In genomic region chr12:95116773-95117172, GRCh38 we compare ENCODE assay signal across 10 cellular contexts. TPM values are rescaled to one million over a fixed set of nuclear protein-coding genes. Genes with fewer than 3 reads are reported as not detected.
DNase-seq lines count a peak whose midpoint lies in the region; ATAC-seq, FAIRE-seq and TF ChIP-seq lines count a peak whose summit lies in the region.
"Had no signal": no experiment of that assay in that cellular context is flagged by ENCODE, and none has a peak within 500 bp of the region (broad histone marks: within the 10 kb centered on the region; RNA-seq: fewer than 3 reads in every experiment).

No MANE protein-coding gene starts in this region.

- no peak overlapping the region for H4K8ac ChIP-seq in H1 (ENCODE audit: extremely low read depth, insufficient read depth, low read length)

- H3K4me3 Mint-ChIP-seq in activated CD8-positive, alpha-beta memory T cell treated with anti-CD3 and anti-CD28 coated beads, Interleukin-2, amount 10 ng/mL, durations not matched to agents 7 days and 5 days = peak overlapping the region; percentile 0
- H3K4me3 Mint-ChIP-seq in CD8-positive, alpha-beta memory T cell = no peak overlapping the region
- H3K4me3 Mint-ChIP-seq: dendritic cell treated with granulocyte-macrophage colony-stimulating factor and Interleukin-4, amounts not matched to agents 40 ng/mL and 50 ng/mL, for 4 days; neural crest cell had no signal

- H3K27me3 ChIP-seq in H1 (replicated peaks in 1 of 4; ENCODE audit: control insufficient read depth in 3 of 4, extremely low read depth in 1 of 4, insufficient read depth in 3 of 4, low read length in 3 of 4) (no peaks in the 10 kb centered on the region), thoracic aorta (replicated peaks; ENCODE audit: insufficient read depth) (no peaks in the 10 kb centered on the region)
- no peaks in the 10 kb centered on the region for H3K27me3 ChIP-seq in CD8-positive, alpha-beta memory T cell (ENCODE audit: insufficient read depth, low read length, poor library complexity, severe bottlenecking)

- no peaks in the 10 kb centered on the region for H4K20me1 ChIP-seq in H1 (replicated peaks in 1 of 2; ENCODE audit: control insufficient read depth in 1 of 2, insufficient read depth in 2 of 2, low read length in 2 of 2)

- no peak for DNase-seq in activated CD8-positive, alpha-beta memory T cell treated with anti-CD3 and anti-CD28 coated beads, Interleukin-2, amount 10 ng/mL, durations not matched to agents 7 days and 5 days
- no peak for DNase-seq in activated CD8-positive, alpha-beta memory T cell treated with anti-CD3 and anti-CD28 coated beads for 24 hours
- DNase-seq in H1 (ENCODE audit: low read depth in 1 of 2, low spot score in 2 of 2) (no peak), thoracic aorta (ENCODE audit: low spot score) (no peak), NCI-H1092 (lab: John Stamatoyannopoulos, UW) (no peak), NCI-H510A treated with DMSO at 0.1 percent for 48 hours (lab: John Stamatoyannopoulos, UW) (no peak)
- DNase-seq in CD8-positive, alpha-beta memory T cell = no peak

- H3K27me3 Mint-ChIP-seq in activated CD8-positive, alpha-beta memory T cell treated with anti-CD3 and anti-CD28 coated beads, Interleukin-2, amount 10 ng/mL, durations not matched to agents 7 days and 5 days = no peaks in the 10 kb centered on the region
- H3K27me3 Mint-ChIP-seq in CD8-positive, alpha-beta memory T cell = no peaks in the 10 kb centered on the region
- H3K27me3 Mint-ChIP-seq: dendritic cell treated with granulocyte-macrophage colony-stimulating factor and Interleukin-4, amounts not matched to agents 40 ng/mL and 50 ng/mL, for 4 days had no signal

- CTCF ChIA-PET in activated CD8-positive, alpha-beta memory T cell treated with anti-CD3 and anti-CD28 coated beads, Interleukin-2, amount 10 ng/mL, durations not matched to agents 7 days and 5 days (lab: Charles Lee) = interaction anchor here (1.0 to 3.3 kb wide), 9 partner anchors 9 to 422 kb away, joined by 3 to 31 read pairs (median 4); partner anchors contain the start of genes FGD6, NR2C1 and VEZT
- CTCF ChIA-PET in H1 (lab: Charles Lee; ENCODE audit: partially characterized antibody) = interaction anchor here (0.6 to 2.5 kb wide), 34 partner anchors 10 to 458 kb away, joined by 3 to 17 read pairs (median 4); partner anchors contain the start of genes FGD6 and VEZT
- CTCF ChIA-PET in CD8-positive, alpha-beta memory T cell (lab: Charles Lee) = interaction anchor here (0.9 to 5.2 kb wide), 9 partner anchors 12 to 428 kb away, joined by 3 to 63 read pairs (median 4); partner anchors contain the start of genes FGD6 and VEZT

- no peak overlapping the region for H2BK120ac ChIP-seq in H1 (replicated peaks; ENCODE audit: low read depth, low read length)

- no peak overlapping the region for H3K4me3 ChIP-seq in H1 (ENCODE audit: extremely low read depth in 1 of 4, insufficient read depth in 2 of 4, low read depth in 3 of 4, low read length in 4 of 4)
- peak overlapping the region; percentile 31 for H3K4me3 ChIP-seq in thoracic aorta
- no peak overlapping the region for H3K4me3 ChIP-seq in CD8-positive, alpha-beta memory T cell (ENCODE audit: low read length)

- TF ChIP-seq RAD21 in H1 (IDR thresholded peaks at IDR 0.05 in 1 of 2, conservative IDR thresholded peaks at IDR 0.05 in 1 of 2; ENCODE audit: low read depth in 2 of 2, low read length in 2 of 2) = no peak

- TF ChIP-seq POLR2A in H1 (IDR thresholded peaks at IDR 0.05; ENCODE audit: control extremely low read depth in 1 of 2, low read depth in 2 of 2, low read length in 2 of 2) = no peak

- no peak overlapping the region for H3K56ac ChIP-seq in H1 (replicated peaks; ENCODE audit: insufficient read length, low read depth, low read length)

- no peaks in the 10 kb centered on the region for H3K79me2 ChIP-seq in H1 (ENCODE audit: control insufficient read depth in 1 of 2, insufficient read depth in 2 of 2, low read length in 2 of 2)

- FAIRE-seq in H1 (lab: Jason Lieb, UNC) = no peak

- ATAC-seq in activated CD8-positive, alpha-beta memory T cell treated with anti-CD3 and anti-CD28 coated beads, Interleukin-2, amount 10 ng/mL, durations not matched to agents 7 days and 5 days = peak; percentile 67
- ATAC-seq in HG03159 (IDR thresholded peaks at IDR 0.05; ENCODE audit: unreplicated experiment) (peak; percentile 54), thoracic aorta (ENCODE audit: insufficient number of reproducible peaks, low FRiP score, low read depth) (no peak)

- no peak overlapping the region; a peak in 1 of 7 replicates for H3K9ac ChIP-seq in H1 (replicated peaks in 1 of 4; ENCODE audit: extremely low read depth in 1 of 4, low read depth in 3 of 4, low read length in 3 of 4)

- H4K91ac ChIP-seq in H1 (replicated peaks; ENCODE audit: insufficient read length, low read length) = peak overlapping the region; percentile 15

- no peaks in the 10 kb centered on the region for H3K9me3 Mint-ChIP-seq in activated CD8-positive, alpha-beta memory T cell treated with anti-CD3 and anti-CD28 coated beads, Interleukin-2, amount 10 ng/mL, durations not matched to agents 7 days and 5 days (ENCODE audit: low read depth)
- no peaks in the 10 kb centered on the region for H3K9me3 Mint-ChIP-seq in CD8-positive, alpha-beta memory T cell
- H3K9me3 Mint-ChIP-seq: dendritic cell treated with granulocyte-macrophage colony-stimulating factor and Interleukin-4, amounts not matched to agents 40 ng/mL and 50 ng/mL, for 4 days; neural crest cell had no signal

- TF ChIP-seq CTCF in H1 (IDR thresholded peaks at IDR 0.05; ENCODE audit: control extremely low read depth in 1 of 3, insufficient read depth in 1 of 3, low read depth in 1 of 3, low read length in 3 of 3) (no peak), thoracic aorta (IDR thresholded peaks at IDR 0.05) (no peak)

- no peak overlapping the region for H3K18ac ChIP-seq in H1 (ENCODE audit: extremely low read depth, low read length)

- H3K9me3 ChIP-seq in H1 (ENCODE audit: insufficient read depth in 2 of 2, low read depth in 1 of 2, low read length in 1 of 2) = no peaks in the 10 kb centered on the region
- no peaks in the 10 kb centered on the region for H3K9me3 ChIP-seq in thoracic aorta
- H3K9me3 ChIP-seq in CD8-positive, alpha-beta memory T cell (ENCODE audit: low read length) = no peaks in the 10 kb centered on the region

- H3K14ac ChIP-seq in H1 (ENCODE audit: insufficient read length) = no peak overlapping the region

- no peak overlapping the region for H3K27ac ChIP-seq in H1 (ENCODE audit: low read depth, low read length)
- H3K27ac ChIP-seq in thoracic aorta = peak overlapping the region; percentile 56 to 60
- no peak overlapping the region for H3K27ac ChIP-seq in CD8-positive, alpha-beta memory T cell (ENCODE audit: low read depth, low read length)

- peak overlapping the region; percentile 53 for H3K27ac Mint-ChIP-seq in activated CD8-positive, alpha-beta memory T cell treated with anti-CD3 and anti-CD28 coated beads, Interleukin-2, amount 10 ng/mL, durations not matched to agents 7 days and 5 days
- peak overlapping the region in 1 of 8 donors; percentile 12 for H3K27ac Mint-ChIP-seq in CD8-positive, alpha-beta memory T cell
- H3K27ac Mint-ChIP-seq: dendritic cell treated with granulocyte-macrophage colony-stimulating factor and Interleukin-4, amounts not matched to agents 40 ng/mL and 50 ng/mL, for 4 days had no signal

- H3K4me1 Mint-ChIP-seq in activated CD8-positive, alpha-beta memory T cell treated with anti-CD3 and anti-CD28 coated beads, Interleukin-2, amount 10 ng/mL, durations not matched to agents 7 days and 5 days = peaks cover 10% of the 10 kb centered on the region
- H3K4me1 Mint-ChIP-seq in CD8-positive, alpha-beta memory T cell = no peaks in the 10 kb centered on the region

- no peaks in the 10 kb centered on the region for H3K36me3 Mint-ChIP-seq in activated CD8-positive, alpha-beta memory T cell treated with anti-CD3 and anti-CD28 coated beads, Interleukin-2, amount 10 ng/mL, durations not matched to agents 7 days and 5 days
- no peaks in the 10 kb centered on the region for H3K36me3 Mint-ChIP-seq in CD8-positive, alpha-beta memory T cell

- H3K36me3 ChIP-seq in H1 (ENCODE audit: control insufficient read depth in 2 of 4, insufficient read depth in 4 of 4, low read length in 3 of 4) (peaks cover 0 to 6% (median 3%) of the 10 kb centered on the region in 4 experiments; a peak in 4 of 8 replicates), thoracic aorta (no peaks in the 10 kb centered on the region)
- H3K36me3 ChIP-seq in CD8-positive, alpha-beta memory T cell (ENCODE audit: insufficient read depth, low read length) = no peaks in the 10 kb centered on the region

- no peak overlapping the region for H2BK12ac ChIP-seq in H1 (ENCODE audit: low read depth, low read length)

- H3K4ac ChIP-seq in H1 (replicated peaks; ENCODE audit: insufficient read length, low read depth, low read length) = no peak overlapping the region

- no peaks in the 10 kb centered on the region for H3K79me1 ChIP-seq in H1 (ENCODE audit: low read depth, low read length)

- 0 out of 2 replicates have a peak overlapping the region, but pooled peaks have one; percentile 19 for H2BK5ac ChIP-seq in H1 (ENCODE audit: low read depth, low read length)

- WGBS in H1 (ENCODE audit: extremely low coverage in 1 of 2, insufficient coverage in 1 of 2, insufficient read length in 1 of 2, insufficient replicate concordance in 2 of 2, low coverage in 1 of 2, low lambda C conversion rate in 2 of 2, missing lambda C conversion rate in 1 of 2), 2 experiments = 90% methylated on average over 3 of the region's 3 CpGs; no CpG with 5 or more reads in 1 of the 2 experiments

- H3K23ac ChIP-seq in H1 (ENCODE audit: insufficient read length) = no peak overlapping the region

- no peak overlapping the region for H3K4me2 ChIP-seq in H1 (ENCODE audit: insufficient read depth in 1 of 2, low read depth in 2 of 2, low read length in 2 of 2)

- H2BK20ac ChIP-seq in H1 (ENCODE audit: low read length) = no peak overlapping the region

- POLR2A ChIA-PET in H1 (lab: Charles Lee; ENCODE audit: partially characterized antibody) = interaction anchor here (0.6 to 3.0 kb wide), 4 partner anchors 44 to 170 kb away, joined by 3 to 11 read pairs (median 3); partner anchors contain the start of genes FGD6 and VEZT
- POLR2A ChIA-PET in CD8-positive, alpha-beta memory T cell (lab: Charles Lee) = no interaction called here

- no peak overlapping the region for H4K5ac ChIP-seq in H1 (ENCODE audit: insufficient read length, low read depth, low read length)

- TF ChIP-seq EP300 in H1 (IDR thresholded peaks at IDR 0.05; ENCODE audit: borderline replicate concordance in 1 of 2, low read depth in 2 of 2, low read length in 2 of 2) = no peak

- H3K23me2 ChIP-seq in H1 (ENCODE audit: low read depth, low read length) = peaks cover 2% of the 10 kb centered on the region; the same call in 1 of the 2 replicates

- H2AK5ac ChIP-seq in H1 (ENCODE audit: low read depth, low read length) = no peak overlapping the region

- no peak overlapping the region for H2BK15ac ChIP-seq in H1 (ENCODE audit: low read length)

- H3K4me1 ChIP-seq in H1 (replicated peaks in 1 of 4; ENCODE audit: control insufficient read depth in 3 of 4, insufficient read depth in 4 of 4, low read length in 3 of 4) (peaks cover 0 to 11% (median 2%) of the 10 kb centered on the region in 4 experiments; a peak in 2 of 7 replicates), thoracic aorta (ENCODE audit: control insufficient read depth in 1 of 2, low read depth in 2 of 2) (peaks cover 5 to 35% of the 10 kb centered on the region in 2 donors)
- H3K4me1 ChIP-seq in CD8-positive, alpha-beta memory T cell (ENCODE audit: insufficient read depth, low read length) = no peaks in the 10 kb centered on the region

- no peak overlapping the region for H2AFZ ChIP-seq in H1 (ENCODE audit: low read length)

RNA-seq across cellular contexts. Expression of gene NR2C1, which starts 43.4 kb away (rescaled TPM):
- total RNA-seq in activated CD8-positive, alpha-beta memory T cell treated with anti-CD3 and anti-CD28 coated beads, Interleukin-2, amount 10 ng/mL, durations not matched to agents 7 days and 5 days = 10 to 100 TPM; 35.5 to 40.9 TPM
- 39.0 and 48.3 TPM in 2 replicates for total RNA-seq in H1 (2021; fragmentation: NEBNext Ultra II Directional; extraction: Animal tissue kit (Norgen Biotek cat#: 25700))
- 13.7 and 22.8 TPM in 2 replicates for polyA plus RNA-seq in H1 (2011; rRNA removed)
- 21.6 TPM for polyA plus RNA-seq in H1 (2011; cell fraction: cytosol; rRNA removed)
- 34.2 TPM for polyA plus RNA-seq in H1 (2011; cell fraction: nucleus; rRNA removed)
- polyA plus RNA-seq in H1 (2012, experiment 1 of 2) = 23.2 to 45.2 TPM (median 29.8 TPM) in 4 replicates
- 2.6 TPM for polyA plus RNA-seq in H1 (2012, experiment 2 of 2)
- polyA plus RNA-seq in H1 (2013, experiment 1 of 2) = 65.1 TPM
- 65.3 TPM for polyA plus RNA-seq in H1 (2013, experiment 2 of 2)
- polyA minus RNA-seq in H1 (2011; rRNA and poly(A)+ RNA removed) = 21.6 and 29.7 TPM in 2 replicates
- polyA minus RNA-seq in H1 (2011; cell fraction: cytosol; rRNA and poly(A)+ RNA removed) = 24.1 TPM
- 45.1 TPM for polyA minus RNA-seq in H1 (2011; cell fraction: nucleus; rRNA and poly(A)+ RNA removed)
- 10 to 100 TPM; 45.6 to 92.8 TPM for total RNA-seq in thoracic aorta
- total RNA-seq in CD8-positive, alpha-beta memory T cell = 10 to 100 TPM; 17.1 to 21.9 TPM
- 7.5 TPM for polyA plus RNA-seq in CD8-positive, alpha-beta memory T cell

Comparison
In these comparisons a context has a peak if more than half of its experiments do, and no peak if none do; other contexts are left out.
1. H3K27ac ChIP-seq: peak in thoracic aorta (2 of 2); none in H1 (single experiment) and CD8-positive, alpha-beta memory T cell (single experiment).